In genomic region chr2:8031370-8031769, GRCh38 we compare ENCODE assay signal across 13 cellular contexts.
"Had no signal": no experiment of that assay in that cellular context is flagged by ENCODE, and none has a peak within 500 bp of the region (broad histone marks: within the 10 kb centered on the region; RNA-seq: fewer than 3 reads in every experiment).

No MANE protein-coding gene starts in this region.

- H3K4me1 ChIP-seq: heart right ventricle, stomach had no signal

- ATAC-seq: heart right ventricle, natural killer cell, right cardiac atrium had no signal

- H3K27ac ChIP-seq: coronary artery, heart right ventricle had no signal

- H3K4me3 Mint-ChIP-seq: natural killer cell; neural crest cell; stimulated activated effector memory CD8-positive, alpha-beta T cell treated with anti-CD3 and anti-CD28 coated beads, Interleukin-12 subunit alpha, Interleukin-12 subunit beta, amount 100 ng/mL, for 72 hours had no signal

- H3K36me3 Mint-ChIP-seq: natural killer cell; stimulated activated effector memory CD8-positive, alpha-beta T cell treated with anti-CD3 and anti-CD28 coated beads, Interleukin-12 subunit alpha, Interleukin-12 subunit beta, amount 100 ng/mL, for 72 hours had no signal

- H3K9me3 Mint-ChIP-seq: natural killer cell; neural crest cell; stimulated activated effector memory CD8-positive, alpha-beta T cell treated with anti-CD3 and anti-CD28 coated beads, Interleukin-12 subunit alpha, Interleukin-12 subunit beta, amount 100 ng/mL, for 72 hours had no signal

- H3K4me3 ChIP-seq: coronary artery, heart right ventricle, stomach had no signal

- DNase-seq: effector CD8-positive, alpha-beta T cell; heart right ventricle; hypothalamus; kidney glomerular epithelial cell; natural killer cell; posterior cingulate gyrus; right cardiac atrium; stimulated activated CD4-positive, alpha-beta T cell treated with anti-CD3 and anti-CD28 coated beads, Interleukin-4, amount 100 ng/mL, for 1 hour; stomach; trophoblast cell had no signal

- H3K36me3 ChIP-seq: heart right ventricle, stomach had no signal

- H3K27me3 ChIP-seq: heart right ventricle had no signal

- H3K27ac Mint-ChIP-seq: natural killer cell had no signal

- H3K9me3 ChIP-seq: heart right ventricle, stomach had no signal

- H3K4me1 Mint-ChIP-seq: neural crest cell had no signal
